In the genomic region with DNA sequence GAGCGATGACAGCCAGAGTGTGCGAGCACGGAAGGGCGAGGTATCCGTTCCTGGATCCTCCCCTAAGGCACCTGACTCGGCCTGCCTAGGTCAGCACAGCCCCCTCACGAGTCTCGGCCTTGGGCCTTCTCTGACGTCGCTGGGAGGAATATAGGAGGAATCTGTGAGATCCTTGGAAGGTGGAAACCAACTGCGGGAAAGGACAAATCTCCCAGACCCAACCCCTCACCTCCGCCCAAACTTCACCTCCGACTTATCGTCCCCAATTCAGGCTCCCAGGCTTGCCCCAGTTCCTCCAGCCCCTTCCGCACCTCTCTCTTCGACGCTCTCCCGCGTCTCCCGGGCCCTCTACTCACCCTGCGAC, we compare ENCODE assay signal across 8 cellular contexts. TPM values are rescaled to one million over a fixed set of nuclear protein-coding genes. Genes with fewer than 3 reads are reported as not detected.
DNase-seq lines count a peak whose midpoint lies in the region; TF ChIP-seq lines count a peak whose summit lies in the region.

No MANE protein-coding gene starts in this region.

- H3K27ac Mint-ChIP-seq in CD8-positive, alpha-beta memory T cell, result peak overlapping the region; percentile 88 to 100 (median 97)

- no peaks in the 10 kb centered on the region for H4K20me1 ChIP-seq in hepatocyte (ENCODE audit: insufficient read depth, poor library complexity, severe bottlenecking)

- peak overlapping the region; percentile 70 for H2AFZ ChIP-seq in hepatocyte

- peak overlapping the region; percentile 91 to 98 (median 93) for H3K4me3 Mint-ChIP-seq in CD8-positive, alpha-beta memory T cell

- intact Hi-C loops in adrenal gland (cut with DNase I), result no loop called here

- H3K27ac ChIP-seq in CD8-positive, alpha-beta memory T cell (ENCODE audit: low read depth, low read length), result peak overlapping the region; percentile 94
- H3K27ac ChIP-seq in RWPE1, result peak overlapping the region; percentile 84
- peak overlapping the region; percentile 92 to 98 (median 95) for H3K27ac ChIP-seq in adrenal gland
- H3K27ac ChIP-seq in hepatocyte, result peak overlapping the region; percentile 95

- POLR2A ChIA-PET in CD8-positive, alpha-beta memory T cell (lab: Charles Lee), result interaction anchor here (0.6 to 1.5 kb wide), 3 partner anchors 27 to 96 kb away, joined by 3 to 11 read pairs (median 4); partner anchors contain the start of gene RPRD2
- POLR2A ChIA-PET in RWPE1 (lab: Yijun Ruan, JAX; ENCODE audit: low non-redundant PET), result interaction anchor here (0.6 kb wide), 1 partner anchor 23 kb away, joined by 3 read pairs; no protein-coding TSS in a partner anchor

- peak in 1 of 2 donors; percentile 41 for TF ChIP-seq POLR2A in adrenal gland (IDR thresholded peaks at IDR 0.05)

- H3K36me3 ChIP-seq in CD8-positive, alpha-beta memory T cell (ENCODE audit: insufficient read depth, low read length), result peaks cover 18% of the 10 kb centered on the region
- H3K36me3 ChIP-seq in adrenal gland (replicated peaks in 1 of 2) (peaks cover 0 to 34% of the 10 kb centered on the region in 2 donors), hepatocyte (replicated peaks; ENCODE audit: insufficient read depth, low read depth) (no peaks in the 10 kb centered on the region), skeletal muscle satellite cell (ENCODE audit: insufficient read depth, low read length) (peaks cover 30% of the 10 kb centered on the region)

- H3K27me3 ChIP-seq in CD8-positive, alpha-beta memory T cell (ENCODE audit: insufficient read depth, low read length, poor library complexity, severe bottlenecking), result no peaks in the 10 kb centered on the region
- H3K27me3 ChIP-seq in adrenal gland (no peaks in the 10 kb centered on the region), hepatocyte (no peaks in the 10 kb centered on the region), skeletal muscle satellite cell (ENCODE audit: control insufficient read depth, insufficient read depth, low read length) (no peaks in the 10 kb centered on the region)

- H3K4me1 Mint-ChIP-seq in CD8-positive, alpha-beta memory T cell, result peaks cover 24 to 35% (median 32%) of the 10 kb centered on the region in 3 donors

- CTCF ChIA-PET in CD8-positive, alpha-beta memory T cell (lab: Charles Lee), result interaction anchor here (0.8 to 6.5 kb wide), 4 partner anchors 8 to 30 kb away, joined by 3 to 32 read pairs (median 6); partner anchors contain the start of gene CA14
- CTCF ChIA-PET in RWPE1 (lab: Yijun Ruan, JAX), result interaction anchor here (0.6 to 1.3 kb wide), 2 partner anchors 11 to 13 kb away, joined by 3 to 5 read pairs; partner anchors contain the start of gene CA14

- H3K9me3 ChIP-seq in CD8-positive, alpha-beta memory T cell (ENCODE audit: low read length), result no peaks in the 10 kb centered on the region
- H3K9me3 ChIP-seq in adrenal gland (replicated peaks in 1 of 3), result no peaks in the 10 kb centered on the region
- no peaks in the 10 kb centered on the region for H3K9me3 ChIP-seq in hepatocyte (ENCODE audit: low read depth)
- no peaks in the 10 kb centered on the region for H3K9me3 ChIP-seq in skeletal muscle satellite cell (replicated peaks; ENCODE audit: low read length)

- H3K4me1 ChIP-seq in CD8-positive, alpha-beta memory T cell (ENCODE audit: insufficient read depth, low read length), result peaks cover 24% of the 10 kb centered on the region
- H3K4me1 ChIP-seq in adrenal gland (replicated peaks in 1 of 2), result peaks cover 16 to 18% of the 10 kb centered on the region in 2 donors
- H3K4me1 ChIP-seq in hepatocyte (ENCODE audit: insufficient read depth), result peaks cover 19% of the 10 kb centered on the region
- peaks cover 22% of the 10 kb centered on the region for H3K4me1 ChIP-seq in skeletal muscle satellite cell (ENCODE audit: control insufficient read depth, insufficient read depth, low read length)

- H3K9ac ChIP-seq in skeletal muscle satellite cell (ENCODE audit: low read depth, low read length), result peak overlapping the region; percentile 98

- WGBS in adrenal gland, 4 donors, result 0 to 1% (median 0%) methylated on average over 20 to 21 of the region's 21 CpGs
- WGBS in hepatocyte (ENCODE audit: low lambda C conversion rate, missing lambda C conversion rate), result under 1% methylated on average over 21 of the region's 21 CpGs

- H3K4me2 ChIP-seq in hepatocyte, result peak overlapping the region; percentile 93
- peak overlapping the region; percentile 94 for H3K4me2 ChIP-seq in skeletal muscle satellite cell (ENCODE audit: low read length)

- no peaks in the 10 kb centered on the region for H3K9me3 Mint-ChIP-seq in CD8-positive, alpha-beta memory T cell

- peaks cover 0 to 50% (median 10%) of the 10 kb centered on the region in 3 donors for H3K36me3 Mint-ChIP-seq in CD8-positive, alpha-beta memory T cell

- TF ChIP-seq CTCF in RWPE1 (conservative IDR thresholded peaks at IDR 0.05; ENCODE audit: low read depth) (no peak), adrenal gland (IDR thresholded peaks at IDR 0.05) (no peak), hepatocyte (IDR thresholded peaks at IDR 0.05; ENCODE audit: poor library complexity) (no peak)

- H3K9me2 ChIP-seq in hepatocyte (replicated peaks; ENCODE audit: insufficient read depth), result no peaks in the 10 kb centered on the region

- H3K27me3 Mint-ChIP-seq in CD8-positive, alpha-beta memory T cell, result peaks cover 0 to 5% of the 10 kb centered on the region in 2 donors

- DNase-seq in CD8-positive, alpha-beta memory T cell, result peak; percentile 16 to 70 (median 47)
- DNase-seq in HCEC 1CT (peak; percentile 19), RWPE1 (ENCODE audit: low spot score) (peak; percentile 32), adrenal gland (peak; percentile 69 to 86 (median 81)), hepatocyte (ENCODE audit: low spot score) (peak; percentile 77), foreskin melanocyte (no peak), SIG-M5 (lab: John Stamatoyannopoulos, UW) (no peak)

- peak overlapping the region; percentile 77 for H3K4me3 ChIP-seq in CD8-positive, alpha-beta memory T cell (ENCODE audit: low read length)
- peak overlapping the region; percentile 76 to 97 (median 94) for H3K4me3 ChIP-seq in adrenal gland
- H3K4me3 ChIP-seq in hepatocyte, result peak overlapping the region; percentile 58
- H3K4me3 ChIP-seq in skeletal muscle satellite cell (ENCODE audit: low read length), result peak overlapping the region; percentile 94

- peaks cover 24% of the 10 kb centered on the region for H3K79me2 ChIP-seq in hepatocyte

RNA-seq across cellular contexts. Expression of gene APH1A, which starts 0.5 kb away (rescaled TPM):
- total RNA-seq in CD8-positive, alpha-beta memory T cell, result 100 to 1,000 TPM; 139 to 140 TPM
- 63.4 TPM for polyA plus RNA-seq in CD8-positive, alpha-beta memory T cell
- total RNA-seq in adrenal gland, result 100 to 1,000 TPM; 102 to 179 (median 140) TPM
- polyA plus RNA-seq in adrenal gland, result 10 to 100 TPM; 59.4 to 96.6 (median 88.2) TPM
- 145 and 148 TPM in 2 replicates for total RNA-seq in hepatocyte
- 52.1 and 54.1 TPM in 2 replicates for polyA plus RNA-seq in hepatocyte
- 82.6 and 85.0 TPM in 2 replicates for total RNA-seq in skeletal muscle satellite cell (2012; rRNA removed)

RNA-seq across cellular contexts. Expression of gene C1orf54, which starts 4.3 kb away (rescaled TPM):
- under 1 TPM; 0.60 to 0.61 TPM for total RNA-seq in CD8-positive, alpha-beta memory T cell
- 4.0 TPM for polyA plus RNA-seq in CD8-positive, alpha-beta memory T cell
- total RNA-seq in adrenal gland (10 to 100 TPM in 1 of 8 donors, 1 to 10 TPM in 6, under 1 TPM in 1; 0.54 to 10.2 (median 8.0) TPM), hepatocyte (11.3 and 15.4 TPM in 2 replicates)
- polyA plus RNA-seq in adrenal gland (10 to 100 TPM in 2 of 3 donors, 1 to 10 TPM in 1; 7.8 to 30.8 (median 26.1) TPM), hepatocyte (7.2 and 16.5 TPM in 2 replicates)
- 7.9 and 10.7 TPM in 2 replicates for total RNA-seq in skeletal muscle satellite cell (2012; rRNA removed)

RNA-seq across cellular contexts. Expression of gene CA14, which starts 10.8 kb away (rescaled TPM):
- total RNA-seq in CD8-positive, alpha-beta memory T cell, result not detected
- polyA plus RNA-seq in CD8-positive, alpha-beta memory T cell, result 0.20 TPM
- total RNA-seq in adrenal gland (1 to 10 TPM in 1 of 8 donors, under 1 TPM in 3, not detected in 4; 0.32 to 1.1 (median 0.63) TPM), hepatocyte (2.4 and 4.6 TPM in 2 replicates)
- polyA plus RNA-seq in adrenal gland (under 1 TPM in 1 of 3 donors, not detected in 2; 0.51 TPM), hepatocyte (6.0 and 7.3 TPM in 2 replicates)
- not detected in 2 replicates for total RNA-seq in skeletal muscle satellite cell (2012; rRNA removed)

RNA-seq across cellular contexts. Expression of gene CIART, which starts 14.0 kb away (rescaled TPM):
- total RNA-seq in CD8-positive, alpha-beta memory T cell, result 1 to 10 TPM in 1 of 2 experiments, under 1 TPM in 1; 0.81 to 1.7 TPM
- 0.60 TPM for polyA plus RNA-seq in CD8-positive, alpha-beta memory T cell
- total RNA-seq in adrenal gland (10 to 100 TPM in 3 of 8 donors, 1 to 10 TPM in 5; 7.0 to 11.8 (median 9.2) TPM), hepatocyte (1.8 and 3.6 TPM in 2 replicates)
- polyA plus RNA-seq in adrenal gland (10 to 100 TPM in 2 of 3 donors, 1 to 10 TPM in 1; 8.9 to 24.6 (median 19.2) TPM), hepatocyte (4.4 and 7.1 TPM in 2 replicates)
- 1.3 and 4.8 TPM in 2 replicates for total RNA-seq in skeletal muscle satellite cell (2012; rRNA removed)

RNA-seq across cellular contexts. Expression of gene MRPS21, which starts 25.3 kb away (rescaled TPM):
- total RNA-seq in CD8-positive, alpha-beta memory T cell, result 10 to 100 TPM; 76.9 to 81.0 TPM
- 80.1 TPM for polyA plus RNA-seq in CD8-positive, alpha-beta memory T cell
- total RNA-seq in adrenal gland (10 to 100 TPM; 28.9 to 98.8 (median 76.9) TPM), hepatocyte (41.9 and 43.1 TPM in 2 replicates)
- polyA plus RNA-seq in adrenal gland (100 to 1,000 TPM; 112 to 367 (median 296) TPM), hepatocyte (82.5 and 88.4 TPM in 2 replicates)
- total RNA-seq in skeletal muscle satellite cell (2012; rRNA removed), result 42.3 and 46.7 TPM in 2 replicates

Comparison
In these comparisons a context has a peak if more than half of its experiments do, and no peak if none do; other contexts are left out.
1. DNase-seq: peak in CD8-positive, alpha-beta memory T cell (5 of 5), HCEC 1CT (single experiment), RWPE1 (single experiment), adrenal gland (7 of 7) and hepatocyte (single experiment); none in foreskin melanocyte (single experiment) and SIG-M5 (single experiment).
2. Peak in every context shown above with its lines, with median percentiles within 50 percentile points of each other: H3K27ac ChIP-seq and H3K4me3 ChIP-seq.